17 cellular contexts compared by ENCODE assay signal in genomic region chr9:116198344-116198743, GRCh38. TPM values are rescaled to one million over a fixed set of nuclear protein-coding genes. Genes with fewer than 3 reads are reported as not detected.
"Had no signal": no experiment of that assay in that cellular context is flagged by ENCODE, and none has a peak within 500 bp of the region (broad histone marks: within the 10 kb centered on the region; RNA-seq: fewer than 3 reads in every experiment).

No MANE protein-coding gene starts in this region.

- DNase-seq: activated CD4-positive, alpha-beta T cell treated with anti-CD3 and anti-CD28 coated beads for 1 hour; activated CD4-positive, alpha-beta T cell treated with anti-CD3 and anti-CD28 coated beads, Interleukin-2, amount 50 U/mL, for 48 hours; activated CD8-positive, alpha-beta memory T cell treated with anti-CD3 and anti-CD28 coated beads, Interleukin-2, amount 10 ng/mL, durations not matched to agents 7 days and 5 days; activated effector memory CD4-positive, alpha-beta T cell treated with Interleukin-2 at 50 U/mL for 16 hours; activated T-cell treated with anti-CD3 and anti-CD28 coated beads, Interleukin-2, amount 50 U/mL, for 24 hours; colonic mucosa; hippocampal formation; nephron progenitor cell; stimulated activated CD4-positive, alpha-beta T cell treated with anti-CD3 and anti-CD28 coated beads, Interleukin-4, amount 100 ng/mL, for 24 hours; SW 1271; upper lobe of right lung had no signal

- H3K4me1 Mint-ChIP-seq: activated CD8-positive, alpha-beta memory T cell treated with anti-CD3 and anti-CD28 coated beads, Interleukin-2, amount 10 ng/mL, durations not matched to agents 7 days and 5 days; memory B cell; nephron progenitor cell had no signal

- H3K4me3 ChIP-seq: cardiac muscle cell, colonic mucosa, upper lobe of right lung had no signal

- H3K4me1 ChIP-seq: colonic mucosa, upper lobe of right lung had no signal

- FAIRE-seq: endothelial cell of umbilical vein had no signal

- H3K9me3 ChIP-seq: colonic mucosa, upper lobe of right lung had no signal

- H3K36me3 Mint-ChIP-seq: activated CD8-positive, alpha-beta memory T cell treated with anti-CD3 and anti-CD28 coated beads, Interleukin-2, amount 10 ng/mL, durations not matched to agents 7 days and 5 days; activated naive CD4-positive, alpha-beta T cell treated with anti-CD3 and anti-CD28 coated beads, Interleukin-2, amount 50 U/mL, for 72 hours; memory B cell had no signal

- H3K4me3 Mint-ChIP-seq: activated CD8-positive, alpha-beta memory T cell treated with anti-CD3 and anti-CD28 coated beads, Interleukin-2, amount 10 ng/mL, durations not matched to agents 7 days and 5 days; activated T-cell treated with anti-CD3 and anti-CD28 coated beads, Interleukin-2, amount 50 U/mL, for 24 hours; memory B cell; nephron progenitor cell; stimulated activated naive CD8-positive, alpha-beta T cell treated with anti-CD3 and anti-CD28 coated beads, Interleukin-15, Interleukin-2, amounts not matched to agents 100 ng/mL and 50 ng/mL, for 24 hours; T-helper 2 cell treated with Interferon-gamma antibody and Interleukin-4, amounts not matched to agents 5 μg/mL and 100 μg/mL, for 36 hours had no signal

- H3K27ac Mint-ChIP-seq: activated CD8-positive, alpha-beta memory T cell treated with anti-CD3 and anti-CD28 coated beads, Interleukin-2, amount 10 ng/mL, durations not matched to agents 7 days and 5 days; activated naive CD4-positive, alpha-beta T cell treated with anti-CD3 and anti-CD28 coated beads, Interleukin-2, amount 50 U/mL, for 72 hours; activated T-cell treated with anti-CD3 and anti-CD28 coated beads, Interleukin-2, amount 50 U/mL, for 24 hours; memory B cell; nephron progenitor cell; stimulated activated naive CD8-positive, alpha-beta T cell treated with anti-CD3 and anti-CD28 coated beads, Interleukin-15, Interleukin-2, amounts not matched to agents 100 ng/mL and 50 ng/mL, for 24 hours; T-helper 2 cell treated with Interferon-gamma antibody and Interleukin-4, amounts not matched to agents 5 μg/mL and 100 μg/mL, for 36 hours had no signal

- H3K9me3 Mint-ChIP-seq: activated T-cell treated with anti-CD3 and anti-CD28 coated beads, Interleukin-2, amount 50 U/mL, for 24 hours; nephron progenitor cell; stimulated activated naive CD8-positive, alpha-beta T cell treated with anti-CD3 and anti-CD28 coated beads, Interleukin-15, Interleukin-2, amounts not matched to agents 100 ng/mL and 50 ng/mL, for 24 hours; T-helper 2 cell treated with Interferon-gamma antibody and Interleukin-4, amounts not matched to agents 5 μg/mL and 100 μg/mL, for 36 hours had no signal

- ATAC-seq: activated CD8-positive, alpha-beta memory T cell treated with anti-CD3 and anti-CD28 coated beads, Interleukin-2, amount 10 ng/mL, durations not matched to agents 7 days and 5 days; activated naive CD4-positive, alpha-beta T cell treated with anti-CD3 and anti-CD28 coated beads, Interleukin-2, amount 50 U/mL, for 72 hours; upper lobe of right lung had no signal

- H3K27ac ChIP-seq: cardiac muscle cell, colonic mucosa, upper lobe of right lung had no signal

- H3K27me3 Mint-ChIP-seq: activated CD8-positive, alpha-beta memory T cell treated with anti-CD3 and anti-CD28 coated beads, Interleukin-2, amount 10 ng/mL, durations not matched to agents 7 days and 5 days; memory B cell had no signal

RNA-seq across cellular contexts. Expression of gene PAPPA, which starts 44.8 kb away (rescaled TPM):
- total RNA-seq: activated CD8-positive, alpha-beta memory T cell treated with anti-CD3 and anti-CD28 coated beads, Interleukin-2, amount 10 ng/mL, durations not matched to agents 7 days and 5 days had no signal
